In genomic region chr13:41284512-41285288, GRCh38 we compare ENCODE assay signal across 12 cellular contexts. TPM values are rescaled to one million over a fixed set of nuclear protein-coding genes. Genes with fewer than 3 reads are reported as not detected.
A peak's percentile ranks its signal among the peaks of the same experiment; 100 is the strongest.
DNase-seq lines count a peak whose midpoint lies in the region; TF ChIP-seq lines count a peak whose summit lies in the region.
"Had no signal": no experiment of that assay in that cellular context is flagged by ENCODE, and none has a peak within 500 bp of the region (broad histone marks: within the 10 kb centered on the region; RNA-seq: fewer than 3 reads in every experiment).

No MANE protein-coding gene starts in this region.

- DNase-seq in Calu3 (peak; percentile 63), LHCN-M2 (ENCODE audit: low read depth) (peak; percentile 91), cardiac fibroblast (ENCODE audit: low read depth in 2 of 2) (peak; percentile 73 to 98), osteoblast (ENCODE audit: insufficient read length, low spot score, missing footprints) (peak; percentile 79), NCI-H524 (lab: John Stamatoyannopoulos, UW) (no peak), mesothelial cell of epicardium (ENCODE audit: low spot score in 2 of 2, unreplicated experiment in 2 of 2) (no peak), Peyer's patch (no peak)
- no peak for DNase-seq in stimulated activated CD4-positive, alpha-beta T cell treated with anti-CD3 and anti-CD28 coated beads, Interleukin-12 subunit alpha, Interleukin-12 subunit beta, amount 100 ng/mL, for 4 hours
- DNase-seq: activated T-cell treated with anti-CD3 and anti-CD28 coated beads, Interleukin-2, amount 50 U/mL, for 24 hours; H9; stimulated activated CD8-positive, alpha-beta memory T cell treated with anti-CD3 and anti-CD28 coated beads, Interleukin-4, amount 100 ng/mL, for 48 hours had no signal

- no peaks in the 10 kb centered on the region for H3K27me3 Mint-ChIP-seq in Calu3 (ENCODE audit: unreplicated experiment)
- H3K27me3 Mint-ChIP-seq in mesothelial cell of epicardium (ENCODE audit: low read depth) = peaks cover 7% of the 10 kb centered on the region
- H3K27me3 Mint-ChIP-seq: activated T-cell treated with anti-CD3 and anti-CD28 coated beads, Interleukin-2, amount 50 U/mL, for 24 hours had no signal

- H3K79me2 ChIP-seq in osteoblast (ENCODE audit: insufficient read depth, low read length) = no peaks in the 10 kb centered on the region

- peak overlapping the region; percentile 25 for H2AFZ ChIP-seq in osteoblast (ENCODE audit: low read length)

- peaks cover 9% of the 10 kb centered on the region for H3K36me3 Mint-ChIP-seq in Calu3 (ENCODE audit: insufficient read depth, unreplicated experiment)
- H3K36me3 Mint-ChIP-seq in mesothelial cell of epicardium = no peaks in the 10 kb centered on the region

- H3K27ac Mint-ChIP-seq in Calu3 (ENCODE audit: unreplicated experiment) (peak overlapping the region; percentile 68), mesothelial cell of epicardium (no peak overlapping the region)
- H3K27ac Mint-ChIP-seq: activated T-cell treated with anti-CD3 and anti-CD28 coated beads, Interleukin-2, amount 50 U/mL, for 24 hours had no signal

- no peaks in the 10 kb centered on the region for H3K9me3 ChIP-seq in osteoblast (ENCODE audit: low read depth, low read length)
- H3K9me3 ChIP-seq in Peyer's patch = no peaks in the 10 kb centered on the region

- H4K20me1 ChIP-seq in osteoblast (ENCODE audit: insufficient read depth, low read length) = no peaks in the 10 kb centered on the region

- H3K4me3 Mint-ChIP-seq in Calu3 (ENCODE audit: low read depth, unreplicated experiment) = no peak overlapping the region
- no peak overlapping the region for H3K4me3 Mint-ChIP-seq in mesothelial cell of epicardium
- H3K4me3 Mint-ChIP-seq: activated T-cell treated with anti-CD3 and anti-CD28 coated beads, Interleukin-2, amount 50 U/mL, for 24 hours; H9 had no signal

- H3K27ac ChIP-seq in osteoblast (ENCODE audit: low read depth, low read length) = peak overlapping the region; percentile 70
- no peak overlapping the region for H3K27ac ChIP-seq in Peyer's patch

- peak overlapping the region; percentile 41 for H3K4me2 ChIP-seq in osteoblast (ENCODE audit: insufficient read depth, low read length)
- H3K4me2 ChIP-seq: smooth muscle cell had no signal

- intact Hi-C loops in Calu3 (cut with micrococcal nuclease; ENCODE audit: unreplicated experiment) = no loop called here

- no TSS peak for BruUV-seq in Calu3 (replicated peaks; lab: Mats Ljungman, UMichigan)

- CTCF ChIA-PET in Calu3 (lab: Charles Lee) = interaction anchor here (0.5 to 0.7 kb wide), 2 partner anchors 338 to 501 kb away, joined by 3 read pairs; no protein-coding TSS in a partner anchor

- peaks cover 8% of the 10 kb centered on the region for H3K4me1 ChIP-seq in osteoblast (ENCODE audit: insufficient read depth, low read length)
- H3K4me1 ChIP-seq in Peyer's patch = no peaks in the 10 kb centered on the region

- no peak overlapping the region for H3K4me3 ChIP-seq in cardiac fibroblast (replicated peaks in 1 of 2; ENCODE audit: low read depth in 2 of 2, low read length in 2 of 2)
- no peak overlapping the region for H3K4me3 ChIP-seq in osteoblast (ENCODE audit: insufficient read depth, low read length)
- no peak overlapping the region for H3K4me3 ChIP-seq in Peyer's patch
- H3K4me3 ChIP-seq: smooth muscle cell had no signal

- no peaks in the 10 kb centered on the region for H3K27me3 ChIP-seq in osteoblast (ENCODE audit: insufficient read depth, low read length)
- H3K27me3 ChIP-seq in Peyer's patch = no peaks in the 10 kb centered on the region

- no peaks in the 10 kb centered on the region for H3K9me3 Mint-ChIP-seq in Calu3 (ENCODE audit: low read depth, unreplicated experiment)
- peaks cover 3% of the 10 kb centered on the region for H3K9me3 Mint-ChIP-seq in mesothelial cell of epicardium
- H3K9me3 Mint-ChIP-seq: activated T-cell treated with anti-CD3 and anti-CD28 coated beads, Interleukin-2, amount 50 U/mL, for 24 hours; H9 had no signal

- TF ChIP-seq POLR2A in Peyer's patch (IDR thresholded peaks at IDR 0.05) = no peak

- TF ChIP-seq CTCF in Calu3 (IDR thresholded peaks at IDR 0.05; ENCODE audit: unreplicated experiment) (no peak), cardiac fibroblast (IDR thresholded peaks at IDR 0.05; ENCODE audit: low read depth, low read length) (no peak), osteoblast (IDR thresholded peaks at IDR 0.05; ENCODE audit: extremely low read depth, low read depth, low read length) (no peak), mesothelial cell of epicardium (IDR thresholded peaks at IDR 0.05; ENCODE audit: unreplicated experiment) (no peak), Peyer's patch (IDR thresholded peaks at IDR 0.05) (no peak)

- H3K36me3 ChIP-seq in osteoblast (ENCODE audit: insufficient read depth, low read length) (no peaks in the 10 kb centered on the region), Peyer's patch (no peaks in the 10 kb centered on the region)

- H3K4me1 Mint-ChIP-seq in Calu3 (ENCODE audit: low read depth, unreplicated experiment) = peaks cover 11% of the 10 kb centered on the region
- no peaks in the 10 kb centered on the region for H3K4me1 Mint-ChIP-seq in mesothelial cell of epicardium

RNA-seq across cellular contexts. Expression of gene MTRF1, which starts 21.3 kb away (rescaled TPM):
- total RNA-seq in Calu3 (2022) = 15.8 and 17.3 TPM in 2 replicates
- total RNA-seq in LHCN-M2 (2014; rRNA removed) = 10.2 and 10.9 TPM in 2 replicates
- 4.0 TPM for polyA plus RNA-seq in LHCN-M2 (2012)
- 6.9 and 13.0 TPM in 2 replicates for total RNA-seq in osteoblast
- total RNA-seq in mesothelial cell of epicardium = 15.5 to 17.2 TPM (median 16.6 TPM) in 3 replicates
- total RNA-seq in Peyer's patch = 10 to 100 TPM; 10.7 to 29.6 (median 21.4) TPM

RNA-seq across cellular contexts. Expression of gene NAA16, which starts 26.4 kb away (rescaled TPM):
- total RNA-seq in Calu3 (2022) = 23.7 and 27.0 TPM in 2 replicates
- total RNA-seq in LHCN-M2 (2014; rRNA removed) = 6.5 and 7.6 TPM in 2 replicates
- 1.3 TPM for polyA plus RNA-seq in LHCN-M2 (2012)
- 8.3 and 10.6 TPM in 2 replicates for total RNA-seq in osteoblast
- 36.2 to 40.0 TPM (median 37.6 TPM) in 3 replicates for total RNA-seq in mesothelial cell of epicardium
- total RNA-seq in Peyer's patch = 10 to 100 TPM; 11.6 to 74.3 (median 16.6) TPM

Comparison
In these comparisons a context has a peak if more than half of its experiments do, and no peak if none do; other contexts are left out.
1. DNase-seq: peak in Calu3 (single experiment), LHCN-M2 (single experiment), cardiac fibroblast (2 of 2) and osteoblast (single experiment); none in NCI-H524 (0 of 2), mesothelial cell of epicardium (0 of 2), Peyer's patch (0 of 3) and stimulated activated CD4-positive, alpha-beta T cell treated with anti-CD3 and anti-CD28 coated beads, Interleukin-12 subunit alpha, Interleukin-12 subunit beta, amount 100 ng/mL, for 4 hours (single experiment).